ENCODE assay signal across 1 cellular context in the genomic region with DNA sequence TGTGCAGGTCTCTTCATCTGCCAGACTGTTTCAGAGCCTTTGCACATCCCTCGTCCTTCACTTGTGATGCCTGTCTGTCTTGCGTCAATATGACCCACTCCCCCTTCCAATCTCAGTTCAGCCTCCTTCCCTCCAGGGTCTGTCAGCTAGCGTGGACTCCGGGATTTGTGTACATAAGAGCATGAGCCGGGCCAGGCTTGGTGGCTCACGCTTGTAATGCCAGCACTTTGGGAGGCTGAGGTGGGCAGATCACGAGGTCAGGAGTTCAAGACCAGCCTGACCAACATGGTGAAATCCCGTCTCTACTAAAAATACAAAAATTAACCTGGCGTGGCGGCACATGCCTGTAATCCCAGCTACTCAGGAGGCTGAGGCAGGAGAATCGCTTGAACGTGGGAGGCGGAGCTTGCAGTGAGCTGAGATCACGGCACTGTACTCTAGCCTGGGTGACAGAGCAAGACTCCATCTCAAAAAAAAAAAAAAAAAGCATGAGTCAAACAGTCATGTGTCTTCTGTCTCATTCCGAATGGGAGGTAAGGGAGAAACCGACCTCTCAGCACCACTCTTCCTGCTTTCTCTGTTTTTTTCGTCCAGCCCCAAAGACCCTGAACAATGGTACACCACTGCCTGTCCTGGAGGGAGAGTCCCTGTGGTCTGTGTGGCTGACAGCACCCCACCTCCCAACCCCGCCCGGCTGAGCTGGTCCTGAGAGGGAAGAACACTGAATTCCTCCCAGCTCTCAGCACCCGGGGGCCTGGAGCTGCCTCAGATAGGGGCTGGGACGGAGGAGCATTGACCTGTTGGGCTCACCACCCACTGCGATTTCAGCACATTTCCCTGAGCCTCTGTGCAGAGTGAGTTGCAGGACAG.
TF ChIP-seq lines count a peak whose summit lies in the region.

No MANE protein-coding gene starts in this region.

TF ChIP-seq in K562, 482 proteins besides CTCF, POLR2A, EP300 and RAD21 (continues in another document):
- TF ChIP-seq CHD4 (IDR thresholded peaks at IDR 0.05; ENCODE audit: insufficient read depth, insufficient replicate concordance, low read depth, low read length, poor library complexity, severe bottlenecking) (no peak), ZC3H11A (IDR thresholded peaks at IDR 0.05; ENCODE audit: low read depth, low read length) (no peak), ZNF263 (CRISPR knock-in tag; IDR thresholded peaks at IDR 0.05; ENCODE audit: borderline replicate concordance) (no peak), SMAD4 (CRISPR knock-in tag; conservative IDR thresholded peaks at IDR 0.05) (no peak), MAFK (IDR thresholded peaks at IDR 0.05; ENCODE audit: low read length) (no peak), POLR2B (IDR thresholded peaks at IDR 0.05; ENCODE audit: low read depth, partially characterized antibody) (no peak), DMBX1 (CRISPR knock-in tag; IDR thresholded peaks at IDR 0.05; ENCODE audit: borderline replicate concordance) (no peak), NRF1 (conservative IDR thresholded peaks at IDR 0.05 in 1 of 2, IDR thresholded peaks at IDR 0.05 in 1 of 2) (0 out of 4 replicates have a peak, but pooled peaks of 1 of the 2 experiments have one; percentile 14), ELF2 (CRISPR knock-in tag; IDR thresholded peaks at IDR 0.05) (no peak), NCOA6 (IDR thresholded peaks at IDR 0.05) (no peak), KAT8 (IDR thresholded peaks at IDR 0.05; ENCODE audit: low read depth) (no peak), BHLHE40 (IDR thresholded peaks at IDR 0.05; ENCODE audit: low read length) (peak; percentile 66), HNRNPK (IDR thresholded peaks at IDR 0.05; ENCODE audit: low read depth, low read length, poor library complexity, severe bottlenecking) (no peak), CHD2 (IDR thresholded peaks at IDR 0.05; ENCODE audit: low read depth, low read length) (no peak), ZNF445 (CRISPR knock-in tag; IDR thresholded peaks at IDR 0.05; ENCODE audit: low read depth) (no peak), TOE1 (IDR thresholded peaks at IDR 0.05; ENCODE audit: borderline replicate concordance) (peak; percentile 47; the same call in 1 of the 2 replicates), TOE1 (CRISPR knock-in tag; IDR thresholded peaks at IDR 0.05; ENCODE audit: borderline replicate concordance, low read depth) (no peak), TSC22D4 (tag; IDR thresholded peaks at IDR 0.05) (no peak), ZC3H4 (CRISPR knock-in tag; IDR thresholded peaks at IDR 0.05; ENCODE audit: borderline replicate concordance) (no peak), MEF2D (tag; conservative IDR thresholded peaks at IDR 0.05; ENCODE audit: low read depth) (no peak), FOSL1 (tag; conservative IDR thresholded peaks at IDR 0.05) (peak; percentile 89), NR2C2 (CRISPR knock-in tag; IDR thresholded peaks at IDR 0.05) (no peak), NR2C2 (tag; IDR thresholded peaks at IDR 0.05) (peak; percentile 40; the same call in 1 of the 2 replicates), SMARCE1 (IDR thresholded peaks at IDR 0.05) (no peak), STAG1 (CRISPR knock-in tag; IDR thresholded peaks at IDR 0.05; ENCODE audit: borderline replicate concordance) (no peak), KLF10 (CRISPR knock-in tag; IDR thresholded peaks at IDR 0.05) (no peak), SPI1 (IDR thresholded peaks at IDR 0.05; ENCODE audit: borderline replicate concordance, low read depth, low read length) (no peak), ZFP30 (CRISPR knock-in tag; IDR thresholded peaks at IDR 0.05; ENCODE audit: borderline replicate concordance) (no peak), FOXJ2 (tag; IDR thresholded peaks at IDR 0.05) (no peak), NUFIP1 (IDR thresholded peaks at IDR 0.05; ENCODE audit: partially characterized antibody) (no peak)
- TF ChIP-seq, protein P1, sequence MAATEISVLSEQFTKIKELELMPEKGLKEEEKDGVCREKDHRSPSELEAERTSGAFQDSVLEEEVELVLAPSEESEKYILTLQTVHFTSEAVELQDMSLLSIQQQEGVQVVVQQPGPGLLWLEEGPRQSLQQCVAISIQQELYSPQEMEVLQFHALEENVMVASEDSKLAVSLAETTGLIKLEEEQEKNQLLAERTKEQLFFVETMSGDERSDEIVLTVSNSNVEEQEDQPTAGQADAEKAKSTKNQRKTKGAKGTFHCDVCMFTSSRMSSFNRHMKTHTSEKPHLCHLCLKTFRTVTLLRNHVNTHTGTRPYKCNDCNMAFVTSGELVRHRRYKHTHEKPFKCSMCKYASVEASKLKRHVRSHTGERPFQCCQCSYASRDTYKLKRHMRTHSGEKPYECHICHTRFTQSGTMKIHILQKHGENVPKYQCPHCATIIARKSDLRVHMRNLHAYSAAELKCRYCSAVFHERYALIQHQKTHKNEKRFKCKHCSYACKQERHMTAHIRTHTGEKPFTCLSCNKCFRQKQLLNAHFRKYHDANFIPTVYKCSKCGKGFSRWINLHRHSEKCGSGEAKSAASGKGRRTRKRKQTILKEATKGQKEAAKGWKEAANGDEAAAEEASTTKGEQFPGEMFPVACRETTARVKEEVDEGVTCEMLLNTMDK (IDR thresholded peaks at IDR 0.05; ENCODE audit: borderline replicate concordance, insufficient read depth, low read depth, low read length, poor library complexity, severe bottlenecking): no peak
- TF ChIP-seq, protein P2, sequence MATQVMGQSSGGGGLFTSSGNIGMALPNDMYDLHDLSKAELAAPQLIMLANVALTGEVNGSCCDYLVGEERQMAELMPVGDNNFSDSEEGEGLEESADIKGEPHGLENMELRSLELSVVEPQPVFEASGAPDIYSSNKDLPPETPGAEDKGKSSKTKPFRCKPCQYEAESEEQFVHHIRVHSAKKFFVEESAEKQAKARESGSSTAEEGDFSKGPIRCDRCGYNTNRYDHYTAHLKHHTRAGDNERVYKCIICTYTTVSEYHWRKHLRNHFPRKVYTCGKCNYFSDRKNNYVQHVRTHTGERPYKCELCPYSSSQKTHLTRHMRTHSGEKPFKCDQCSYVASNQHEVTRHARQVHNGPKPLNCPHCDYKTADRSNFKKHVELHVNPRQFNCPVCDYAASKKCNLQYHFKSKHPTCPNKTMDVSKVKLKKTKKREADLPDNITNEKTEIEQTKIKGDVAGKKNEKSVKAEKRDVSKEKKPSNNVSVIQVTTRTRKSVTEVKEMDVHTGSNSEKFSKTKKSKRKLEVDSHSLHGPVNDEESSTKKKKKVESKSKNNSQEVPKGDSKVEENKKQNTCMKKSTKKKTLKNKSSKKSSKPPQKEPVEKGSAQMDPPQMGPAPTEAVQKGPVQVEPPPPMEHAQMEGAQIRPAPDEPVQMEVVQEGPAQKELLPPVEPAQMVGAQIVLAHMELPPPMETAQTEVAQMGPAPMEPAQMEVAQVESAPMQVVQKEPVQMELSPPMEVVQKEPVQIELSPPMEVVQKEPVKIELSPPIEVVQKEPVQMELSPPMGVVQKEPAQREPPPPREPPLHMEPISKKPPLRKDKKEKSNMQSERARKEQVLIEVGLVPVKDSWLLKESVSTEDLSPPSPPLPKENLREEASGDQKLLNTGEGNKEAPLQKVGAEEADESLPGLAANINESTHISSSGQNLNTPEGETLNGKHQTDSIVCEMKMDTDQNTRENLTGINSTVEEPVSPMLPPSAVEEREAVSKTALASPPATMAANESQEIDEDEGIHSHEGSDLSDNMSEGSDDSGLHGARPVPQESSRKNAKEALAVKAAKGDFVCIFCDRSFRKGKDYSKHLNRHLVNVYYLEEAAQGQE (CRISPR knock-in tag; IDR thresholded peaks at IDR 0.05; ENCODE audit: low read depth): no peak
- TF ChIP-seq, protein P3, sequence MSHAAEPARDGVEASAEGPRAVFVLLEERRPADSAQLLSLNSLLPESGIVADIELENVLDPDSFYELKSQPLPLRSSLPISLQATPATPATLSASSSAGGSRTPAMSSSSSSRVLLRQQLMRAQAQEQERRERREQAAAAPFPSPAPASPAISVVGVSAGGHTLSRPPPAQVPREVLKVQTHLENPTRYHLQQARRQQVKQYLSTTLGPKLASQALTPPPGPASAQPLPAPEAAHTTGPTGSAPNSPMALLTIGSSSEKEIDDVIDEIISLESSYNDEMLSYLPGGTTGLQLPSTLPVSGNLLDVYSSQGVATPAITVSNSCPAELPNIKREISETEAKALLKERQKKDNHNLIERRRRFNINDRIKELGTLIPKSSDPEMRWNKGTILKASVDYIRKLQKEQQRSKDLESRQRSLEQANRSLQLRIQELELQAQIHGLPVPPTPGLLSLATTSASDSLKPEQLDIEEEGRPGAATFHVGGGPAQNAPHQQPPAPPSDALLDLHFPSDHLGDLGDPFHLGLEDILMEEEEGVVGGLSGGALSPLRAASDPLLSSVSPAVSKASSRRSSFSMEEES (CRISPR knock-in tag; IDR thresholded peaks at IDR 0.05): no peak
- TF ChIP-seq, protein P4, sequence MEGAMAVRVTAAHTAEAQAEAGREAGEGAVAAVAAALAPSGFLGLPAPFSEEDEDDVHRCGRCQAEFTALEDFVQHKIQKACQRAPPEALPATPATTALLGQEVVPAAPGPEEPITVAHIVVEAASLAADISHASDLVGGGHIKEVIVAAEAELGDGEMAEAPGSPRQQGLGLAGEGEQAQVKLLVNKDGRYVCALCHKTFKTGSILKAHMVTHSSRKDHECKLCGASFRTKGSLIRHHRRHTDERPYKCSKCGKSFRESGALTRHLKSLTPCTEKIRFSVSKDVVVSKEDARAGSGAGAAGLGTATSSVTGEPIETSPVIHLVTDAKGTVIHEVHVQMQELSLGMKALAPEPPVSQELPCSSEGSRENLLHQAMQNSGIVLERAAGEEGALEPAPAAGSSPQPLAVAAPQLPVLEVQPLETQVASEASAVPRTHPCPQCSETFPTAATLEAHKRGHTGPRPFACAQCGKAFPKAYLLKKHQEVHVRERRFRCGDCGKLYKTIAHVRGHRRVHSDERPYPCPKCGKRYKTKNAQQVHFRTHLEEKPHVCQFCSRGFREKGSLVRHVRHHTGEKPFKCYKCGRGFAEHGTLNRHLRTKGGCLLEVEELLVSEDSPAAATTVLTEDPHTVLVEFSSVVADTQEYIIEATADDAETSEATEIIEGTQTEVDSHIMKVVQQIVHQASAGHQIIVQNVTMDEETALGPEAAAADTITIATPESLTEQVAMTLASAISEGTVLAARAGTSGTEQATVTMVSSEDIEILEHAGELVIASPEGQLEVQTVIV (CRISPR knock-in tag; IDR thresholded peaks at IDR 0.05; ENCODE audit: borderline replicate concordance): no peak
- TF ChIP-seq, protein P5, sequence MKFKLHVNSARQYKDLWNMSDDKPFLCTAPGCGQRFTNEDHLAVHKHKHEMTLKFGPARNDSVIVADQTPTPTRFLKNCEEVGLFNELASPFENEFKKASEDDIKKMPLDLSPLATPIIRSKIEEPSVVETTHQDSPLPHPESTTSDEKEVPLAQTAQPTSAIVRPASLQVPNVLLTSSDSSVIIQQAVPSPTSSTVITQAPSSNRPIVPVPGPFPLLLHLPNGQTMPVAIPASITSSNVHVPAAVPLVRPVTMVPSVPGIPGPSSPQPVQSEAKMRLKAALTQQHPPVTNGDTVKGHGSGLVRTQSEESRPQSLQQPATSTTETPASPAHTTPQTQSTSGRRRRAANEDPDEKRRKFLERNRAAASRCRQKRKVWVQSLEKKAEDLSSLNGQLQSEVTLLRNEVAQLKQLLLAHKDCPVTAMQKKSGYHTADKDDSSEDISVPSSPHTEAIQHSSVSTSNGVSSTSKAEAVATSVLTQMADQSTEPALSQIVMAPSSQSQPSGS (CRISPR knock-in tag; IDR thresholded peaks at IDR 0.05): no peak
- TF ChIP-seq, protein P6, sequence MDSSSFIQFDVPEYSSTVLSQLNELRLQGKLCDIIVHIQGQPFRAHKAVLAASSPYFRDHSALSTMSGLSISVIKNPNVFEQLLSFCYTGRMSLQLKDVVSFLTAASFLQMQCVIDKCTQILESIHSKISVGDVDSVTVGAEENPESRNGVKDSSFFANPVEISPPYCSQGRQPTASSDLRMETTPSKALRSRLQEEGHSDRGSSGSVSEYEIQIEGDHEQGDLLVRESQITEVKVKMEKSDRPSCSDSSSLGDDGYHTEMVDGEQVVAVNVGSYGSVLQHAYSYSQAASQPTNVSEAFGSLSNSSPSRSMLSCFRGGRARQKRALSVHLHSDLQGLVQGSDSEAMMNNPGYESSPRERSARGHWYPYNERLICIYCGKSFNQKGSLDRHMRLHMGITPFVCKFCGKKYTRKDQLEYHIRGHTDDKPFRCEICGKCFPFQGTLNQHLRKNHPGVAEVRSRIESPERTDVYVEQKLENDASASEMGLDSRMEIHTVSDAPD (CRISPR knock-in tag; IDR thresholded peaks at IDR 0.05): no peak
- TF ChIP-seq, protein P7, sequence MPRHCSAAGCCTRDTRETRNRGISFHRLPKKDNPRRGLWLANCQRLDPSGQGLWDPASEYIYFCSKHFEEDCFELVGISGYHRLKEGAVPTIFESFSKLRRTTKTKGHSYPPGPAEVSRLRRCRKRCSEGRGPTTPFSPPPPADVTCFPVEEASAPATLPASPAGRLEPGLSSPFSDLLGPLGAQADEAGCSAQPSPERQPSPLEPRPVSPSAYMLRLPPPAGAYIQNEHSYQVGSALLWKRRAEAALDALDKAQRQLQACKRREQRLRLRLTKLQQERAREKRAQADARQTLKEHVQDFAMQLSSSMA (CRISPR knock-in tag; IDR thresholded peaks at IDR 0.05): no peak
- TF ChIP-seq, protein P8, sequence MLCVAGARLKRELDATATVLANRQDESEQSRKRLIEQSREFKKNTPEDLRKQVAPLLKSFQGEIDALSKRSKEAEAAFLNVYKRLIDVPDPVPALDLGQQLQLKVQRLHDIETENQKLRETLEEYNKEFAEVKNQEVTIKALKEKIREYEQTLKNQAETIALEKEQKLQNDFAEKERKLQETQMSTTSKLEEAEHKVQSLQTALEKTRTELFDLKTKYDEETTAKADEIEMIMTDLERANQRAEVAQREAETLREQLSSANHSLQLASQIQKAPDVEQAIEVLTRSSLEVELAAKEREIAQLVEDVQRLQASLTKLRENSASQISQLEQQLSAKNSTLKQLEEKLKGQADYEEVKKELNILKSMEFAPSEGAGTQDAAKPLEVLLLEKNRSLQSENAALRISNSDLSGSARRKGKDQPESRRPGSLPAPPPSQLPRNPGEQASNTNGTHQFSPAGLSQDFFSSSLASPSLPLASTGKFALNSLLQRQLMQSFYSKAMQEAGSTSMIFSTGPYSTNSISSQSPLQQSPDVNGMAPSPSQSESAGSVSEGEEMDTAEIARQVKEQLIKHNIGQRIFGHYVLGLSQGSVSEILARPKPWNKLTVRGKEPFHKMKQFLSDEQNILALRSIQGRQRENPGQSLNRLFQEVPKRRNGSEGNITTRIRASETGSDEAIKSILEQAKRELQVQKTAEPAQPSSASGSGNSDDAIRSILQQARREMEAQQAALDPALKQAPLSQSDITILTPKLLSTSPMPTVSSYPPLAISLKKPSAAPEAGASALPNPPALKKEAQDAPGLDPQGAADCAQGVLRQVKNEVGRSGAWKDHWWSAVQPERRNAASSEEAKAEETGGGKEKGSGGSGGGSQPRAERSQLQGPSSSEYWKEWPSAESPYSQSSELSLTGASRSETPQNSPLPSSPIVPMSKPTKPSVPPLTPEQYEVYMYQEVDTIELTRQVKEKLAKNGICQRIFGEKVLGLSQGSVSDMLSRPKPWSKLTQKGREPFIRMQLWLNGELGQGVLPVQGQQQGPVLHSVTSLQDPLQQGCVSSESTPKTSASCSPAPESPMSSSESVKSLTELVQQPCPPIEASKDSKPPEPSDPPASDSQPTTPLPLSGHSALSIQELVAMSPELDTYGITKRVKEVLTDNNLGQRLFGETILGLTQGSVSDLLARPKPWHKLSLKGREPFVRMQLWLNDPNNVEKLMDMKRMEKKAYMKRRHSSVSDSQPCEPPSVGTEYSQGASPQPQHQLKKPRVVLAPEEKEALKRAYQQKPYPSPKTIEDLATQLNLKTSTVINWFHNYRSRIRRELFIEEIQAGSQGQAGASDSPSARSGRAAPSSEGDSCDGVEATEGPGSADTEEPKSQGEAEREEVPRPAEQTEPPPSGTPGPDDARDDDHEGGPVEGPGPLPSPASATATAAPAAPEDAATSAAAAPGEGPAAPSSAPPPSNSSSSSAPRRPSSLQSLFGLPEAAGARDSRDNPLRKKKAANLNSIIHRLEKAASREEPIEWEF (CRISPR knock-in tag; IDR thresholded peaks at IDR 0.05): no peak
